In genomic region chr7:24573008-24573553, GRCh38 we compare ENCODE assay signal across 8 cellular contexts. TPM values are rescaled to one million over a fixed set of nuclear protein-coding genes. Genes with fewer than 3 reads are reported as not detected.
DNase-seq lines count a peak whose midpoint lies in the region; ATAC-seq and TF ChIP-seq lines count a peak whose summit lies in the region.

Gene PALS2 (plus strand): TSS chr7:24573452. CDS start chr7:24623668, 50,216 bp downstream.

- ATAC-seq in Right ventricle myocardium superior (ENCODE audit: poor library complexity): peak; percentile 97

- H3K4me1 ChIP-seq in GM23248 (ENCODE audit: insufficient read depth) (peaks cover 8% of the 10 kb centered on the region; the same call in 1 of the 2 replicates), parathyroid adenoma (no peaks in the 10 kb centered on the region), tibial nerve (peaks cover 0 to 16% (median 5%) of the 10 kb centered on the region in 4 donors)

- H3K9me2 ChIP-seq in GM23248 (ENCODE audit: insufficient read depth): no peaks in the 10 kb centered on the region

- H3K9ac ChIP-seq in GM23248 (peak within 1 kb of the TSS; percentile 82), parathyroid adenoma (no peak within 1 kb of the TSS)

- peaks cover 34% of the 10 kb centered on the region for H3K4me1 Mint-ChIP-seq in activated naive CD8-positive, alpha-beta T cell treated with anti-CD3 and anti-CD28 coated beads for 36 hours

- H3K27ac Mint-ChIP-seq in activated naive CD8-positive, alpha-beta T cell treated with anti-CD3 and anti-CD28 coated beads for 36 hours: peak within 1 kb of the TSS; percentile 84

- H3K36me3 ChIP-seq in GM23248 (ENCODE audit: low read depth): no peaks in the 10 kb centered on the region
- no peaks in the 10 kb centered on the region for H3K36me3 ChIP-seq in parathyroid adenoma (ENCODE audit: control insufficient read depth, insufficient read depth, low read length)
- no peaks in the 10 kb centered on the region for H3K36me3 ChIP-seq in tibial nerve

- peak within 1 kb of the TSS; percentile 100 for H2AFZ ChIP-seq in GM23248
- peak within 1 kb of the TSS; percentile 99 for H2AFZ ChIP-seq in parathyroid adenoma

- H3K27ac ChIP-seq in GM23248 (peak within 1 kb of the TSS; percentile 45), parathyroid adenoma (peak within 1 kb of the TSS; percentile 60), tibial nerve (peak within 1 kb of the TSS; percentile 70 to 92 (median 82))

- peaks cover 22% of the 10 kb centered on the region for H3K27me3 Mint-ChIP-seq in activated naive CD8-positive, alpha-beta T cell treated with anti-CD3 and anti-CD28 coated beads for 36 hours

- no peak for TF ChIP-seq EP300 in tibial nerve (IDR thresholded peaks at IDR 0.05)

- no peak for TF ChIP-seq CTCF in parathyroid adenoma (IDR thresholded peaks at IDR 0.05)
- TF ChIP-seq CTCF in tibial nerve (IDR thresholded peaks at IDR 0.05): no peak

- no peaks in the 10 kb centered on the region for H3K9me3 Mint-ChIP-seq in activated naive CD8-positive, alpha-beta T cell treated with anti-CD3 and anti-CD28 coated beads for 36 hours

- H3K9me3 ChIP-seq in GM23248 (ENCODE audit: low read depth) (no peaks in the 10 kb centered on the region), parathyroid adenoma (ENCODE audit: control insufficient read depth, low read length) (no peaks in the 10 kb centered on the region), tibial nerve (no peaks in the 10 kb centered on the region)

- H3K4me3 ChIP-seq in GM23248: peak within 1 kb of the TSS; percentile 97
- peak within 1 kb of the TSS; percentile 75 for H3K4me3 ChIP-seq in parathyroid adenoma (ENCODE audit: low read depth, low read length)
- peak within 1 kb of the TSS; percentile 67 to 86 (median 76) for H3K4me3 ChIP-seq in tibial nerve

- peaks cover 23% of the 10 kb centered on the region for H3K27me3 ChIP-seq in GM23248 (replicated peaks; ENCODE audit: insufficient read depth)
- H3K27me3 ChIP-seq in parathyroid adenoma (ENCODE audit: control insufficient read depth, insufficient read depth, low read length): no peaks in the 10 kb centered on the region
- no peaks in the 10 kb centered on the region for H3K27me3 ChIP-seq in tibial nerve

- DNase-seq in ELR (ENCODE audit: low read depth) (peak; percentile 82), GM23248 (peak; percentile 83), Kasumi-1 (lab: John Stamatoyannopoulos, UW) (peak; percentile 59 to 66), SKM-1 (lab: John Stamatoyannopoulos, UW; ENCODE audit: unreplicated experiment) (peak; percentile 36), Right ventricle myocardium superior (peak; percentile 77), tibial nerve (ENCODE audit: low spot score in 2 of 2) (peak; percentile 26 to 43)
- peak; percentile 85 for DNase-seq in activated naive CD8-positive, alpha-beta T cell treated with anti-CD3 and anti-CD28 coated beads for 36 hours

- H3K4me2 ChIP-seq in GM23248 (ENCODE audit: unreplicated experiment) (peak within 1 kb of the TSS; percentile 92), parathyroid adenoma (ENCODE audit: low read length) (peak within 1 kb of the TSS; percentile 77)

- 1 to 2% methylated on average over 14 to 67 of the region's 69 CpGs for WGBS in GM23248 (ENCODE audit: low coverage in 1 of 2, low lambda C conversion rate in 2 of 2, missing lambda C conversion rate in 2 of 2), 2 experiments
- 0 to 1% methylated on average over 10 to 54 of the region's 69 CpGs for WGBS in tibial nerve, 2 donors

- peak; percentile 17 to 26 for TF ChIP-seq POLR2A in tibial nerve (IDR thresholded peaks at IDR 0.05)

- in situ Hi-C loops in GM23248 (cut with MboI): no loop called here

- H3F3A ChIP-seq in GM23248 (ENCODE audit: insufficient read depth): peaks cover 18% of the 10 kb centered on the region; the same call in 1 of the 2 replicates

- H3K4me3 Mint-ChIP-seq in activated naive CD8-positive, alpha-beta T cell treated with anti-CD3 and anti-CD28 coated beads for 36 hours: peak within 1 kb of the TSS; percentile 87

- no peaks in the 10 kb centered on the region for H4K20me1 ChIP-seq in GM23248 (ENCODE audit: insufficient read depth)

- no peaks in the 10 kb centered on the region for H3K36me3 Mint-ChIP-seq in activated naive CD8-positive, alpha-beta T cell treated with anti-CD3 and anti-CD28 coated beads for 36 hours

- peaks cover 39% of the 10 kb centered on the region for H3K79me2 ChIP-seq in GM23248 (ENCODE audit: insufficient read depth)
- no peaks in the 10 kb centered on the region for H3K79me2 ChIP-seq in parathyroid adenoma

- intact Hi-C loops in Right ventricle myocardium superior (cut with DNase I): no loop called here

RNA-seq across cellular contexts. Expression of gene PALS2, which starts in this region (rescaled TPM):
- 16.9 and 17.4 TPM in 2 replicates for total RNA-seq in GM23248 (2014; rRNA removed; shearing (Covaris generic))
- 8.1 and 8.3 TPM in 2 replicates for polyA plus RNA-seq in GM23248 (2016; fragmentation: Nextera tagmentation; extraction: Ambion mirVana)
- 10 to 100 TPM; 38.5 to 40.9 TPM for total RNA-seq in activated naive CD8-positive, alpha-beta T cell treated with anti-CD3 and anti-CD28 coated beads for 36 hours
- total RNA-seq in Right ventricle myocardium superior: 9.1 TPM
- total RNA-seq in tibial nerve: 10 to 100 TPM; 28.2 to 35.1 (median 31.5) TPM

Comparison
In these comparisons a context has a peak if more than half of its experiments do, and no peak if none do; other contexts are left out.
1. Peak in every context shown above with its lines: DNase-seq, ATAC-seq, H3K4me3 ChIP-seq and H3K27ac ChIP-seq.
2. DNase-seq: peak in every context shown above with its lines; median percentile 85 in activated naive CD8-positive, alpha-beta T cell treated with anti-CD3 and anti-CD28 coated beads for 36 hours; 83 in GM23248; 82 in ELR; 77 in Right ventricle myocardium superior; 62 in Kasumi-1; 36 in SKM-1; 34 in tibial nerve.